ENCODE assay signal across 11 cellular contexts in genomic region chr5:68419637-68420452, GRCh38.
DNase-seq lines count a peak whose midpoint lies in the region; ATAC-seq and TF ChIP-seq lines count a peak whose summit lies in the region.
"Had no signal": no experiment of that assay in that cellular context is flagged by ENCODE, and none has a peak within 500 bp of the region (broad histone marks: within the 10 kb centered on the region; RNA-seq: fewer than 3 reads in every experiment).

No MANE protein-coding gene starts in this region.

- no peaks in the 10 kb centered on the region for H3K36me3 ChIP-seq in fibroblast of lung (ENCODE audit: control insufficient read depth, insufficient read depth, low read length)

- ATAC-seq in activated naive CD4-positive, alpha-beta T cell treated with anti-CD3 and anti-CD28 coated beads, Interleukin-2, amount 50 U/mL, for 72 hours = no peak
- ATAC-seq in HG03196 (IDR thresholded peaks at IDR 0.05; ENCODE audit: unreplicated experiment) = no peak

- H3K4me3 ChIP-seq in fibroblast of lung (replicated peaks in 1 of 4; ENCODE audit: control extremely low read depth in 1 of 4, insufficient read depth in 1 of 4, low read depth in 3 of 4, low read length in 4 of 4) = no peak overlapping the region

- H3K79me2 ChIP-seq in fibroblast of lung (ENCODE audit: control insufficient read depth, insufficient read depth, low read length) = no peaks in the 10 kb centered on the region

- no peaks in the 10 kb centered on the region for H3K36me3 Mint-ChIP-seq in activated naive CD4-positive, alpha-beta T cell treated with anti-CD3 and anti-CD28 coated beads, Interleukin-2, amount 50 U/mL, for 72 hours

- no peak for TF ChIP-seq CTCF in fibroblast of lung (conservative IDR thresholded peaks at IDR 0.05 in 1 of 2, IDR thresholded peaks at IDR 0.05 in 1 of 2; ENCODE audit: low read depth in 1 of 2, low read length in 2 of 2)

- H3K4me1 ChIP-seq in fibroblast of lung (ENCODE audit: control insufficient read depth, extremely low read depth, insufficient read depth, low read length) = peaks cover 18% of the 10 kb centered on the region

- no peak overlapping the region for H3K27ac Mint-ChIP-seq in activated naive CD4-positive, alpha-beta T cell treated with anti-CD3 and anti-CD28 coated beads, Interleukin-2, amount 50 U/mL, for 72 hours
- H3K27ac Mint-ChIP-seq: H9 had no signal

- no peaks in the 10 kb centered on the region for H3K9me3 ChIP-seq in fibroblast of lung (ENCODE audit: control insufficient read depth, insufficient read depth, low read depth, low read length)

- no peaks in the 10 kb centered on the region for H3K27me3 ChIP-seq in fibroblast of lung (ENCODE audit: control insufficient read depth, insufficient read depth, low read length)

- no peaks in the 10 kb centered on the region for H4K20me1 ChIP-seq in fibroblast of lung (ENCODE audit: control insufficient read depth, extremely low read depth, insufficient read depth, low read length)

- DNase-seq in DMS 273 treated with DMSO at 0.1 percent for 48 hours (lab: John Stamatoyannopoulos, UW) (peak; percentile 83), OCI-M1 (lab: John Stamatoyannopoulos, UW) (peak; percentile 83), fibroblast of lung (ENCODE audit: low read depth in 2 of 2) (peak in 1 of 2 donors; percentile 80), retina (peak; percentile 35), NCI-H1105 treated with DMSO at 0.1 percent for 48 hours (lab: John Stamatoyannopoulos, UW) (no peak)
- DNase-seq in activated naive CD4-positive, alpha-beta T cell treated with anti-CD3 and anti-CD28 coated beads, Interleukin-2, amount 50 U/mL, for 72 hours (ENCODE audit: low spot score in 2 of 2) = no peak
- DNase-seq in activated effector memory CD4-positive, alpha-beta T cell treated with anti-CD3 and anti-CD28 coated beads, Interleukin-2, amount 50 U/mL, for 16 hours = no peak
- DNase-seq: H9; NCI-H1092 treated with DMSO at 0.1 percent for 48 hours; stimulated activated CD4-positive, alpha-beta T cell treated with anti-CD3 and anti-CD28 coated beads, Interleukin-2, amount 100 ng/mL, for 48 hours had no signal

- peak overlapping the region; percentile 15 for H3K4me2 ChIP-seq in fibroblast of lung (ENCODE audit: extremely low read depth, insufficient read depth, low read length)

- peak overlapping the region; percentile 37 for H3K27ac ChIP-seq in fibroblast of lung (ENCODE audit: insufficient read depth, low read length)

- no peak overlapping the region for H3K9ac ChIP-seq in fibroblast of lung (ENCODE audit: insufficient read depth, low read length)

- H3K9me3 Mint-ChIP-seq in activated naive CD4-positive, alpha-beta T cell treated with anti-CD3 and anti-CD28 coated beads, Interleukin-2, amount 50 U/mL, for 72 hours = no peaks in the 10 kb centered on the region
- H3K9me3 Mint-ChIP-seq: H9 had no signal

- no peak overlapping the region for H2AFZ ChIP-seq in fibroblast of lung (ENCODE audit: low read length)

Comparison
In these comparisons a context has a peak if more than half of its experiments do, and no peak if none do; other contexts are left out.
1. DNase-seq: peak in DMS 273 treated with DMSO at 0.1 percent for 48 hours (single experiment), OCI-M1 (single experiment) and retina (single experiment); none in activated naive CD4-positive, alpha-beta T cell treated with anti-CD3 and anti-CD28 coated beads, Interleukin-2, amount 50 U/mL, for 72 hours (0 of 2), NCI-H1105 treated with DMSO at 0.1 percent for 48 hours (single experiment) and activated effector memory CD4-positive, alpha-beta T cell treated with anti-CD3 and anti-CD28 coated beads, Interleukin-2, amount 50 U/mL, for 16 hours (single experiment).